Comparison of ENCODE assay signal across 8 cellular contexts in the genomic region with DNA sequence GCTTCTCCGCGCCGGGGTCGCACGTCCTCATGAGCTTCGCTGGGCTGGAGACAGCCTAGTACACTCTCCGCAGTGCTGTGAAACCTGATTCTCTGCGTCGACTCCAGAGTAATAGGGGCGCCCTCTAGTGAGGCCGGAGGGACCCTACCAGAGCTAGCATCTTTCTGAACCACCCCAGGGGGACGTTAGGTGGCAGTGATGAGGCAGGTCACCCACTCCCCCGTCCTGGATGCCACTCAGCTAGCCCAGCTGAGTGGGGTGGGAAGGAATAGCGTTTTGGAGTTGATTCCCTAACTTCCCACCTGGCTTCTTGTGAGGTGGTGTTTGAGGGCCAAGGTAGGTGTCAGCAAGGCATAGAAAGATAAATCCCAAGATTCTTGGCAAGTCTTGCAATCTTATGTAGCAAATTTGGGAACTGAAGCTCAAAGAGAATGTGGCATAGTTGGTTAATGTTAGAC. TPM values are rescaled to one million over a fixed set of nuclear protein-coding genes. Genes with fewer than 3 reads are reported as not detected.
DNase-seq lines count a peak whose midpoint lies in the region; ATAC-seq, FAIRE-seq and TF ChIP-seq lines count a peak whose summit lies in the region.

No MANE protein-coding gene starts in this region.

- no peak overlapping the region for H3K14ac ChIP-seq in H1 (ENCODE audit: insufficient read length)

- H3K27me3 ChIP-seq in H1 (replicated peaks in 1 of 4; ENCODE audit: control insufficient read depth in 3 of 4, extremely low read depth in 1 of 4, insufficient read depth in 3 of 4, low read length in 3 of 4), result peaks cover 48 to 61% (median 54%) of the 10 kb centered on the region in 4 experiments

- H3K4me1 Mint-ChIP-seq in activated CD8-positive, alpha-beta T cell treated with anti-CD3 and anti-CD28 coated beads for 36 hours (ENCODE audit: low read depth), result peaks cover 33% of the 10 kb centered on the region
- peaks cover 14% of the 10 kb centered on the region for H3K4me1 Mint-ChIP-seq in mesothelial cell of epicardium

- H3K23me2 ChIP-seq in H1 (ENCODE audit: low read depth, low read length), result peaks cover under 1% of the 10 kb centered on the region; the same call in 1 of the 2 replicates

- H3K4me3 ChIP-seq in H1 (ENCODE audit: extremely low read depth in 1 of 4, insufficient read depth in 2 of 4, low read depth in 3 of 4, low read length in 4 of 4), result peak overlapping the region in 2 of 4 experiments; percentile 38 to 54; a peak in 4 of 8 replicates

- TF ChIP-seq EP300 in H1 (IDR thresholded peaks at IDR 0.05; ENCODE audit: borderline replicate concordance in 1 of 2, low read depth in 2 of 2, low read length in 2 of 2), result no peak

- peaks cover 58% of the 10 kb centered on the region for H3K27me3 Mint-ChIP-seq in activated CD8-positive, alpha-beta T cell treated with anti-CD3 and anti-CD28 coated beads for 36 hours
- H3K27me3 Mint-ChIP-seq in mesothelial cell of epicardium (ENCODE audit: low read depth), result peaks cover 76% of the 10 kb centered on the region

- FAIRE-seq in H1 (lab: Jason Lieb, UNC), result peak; percentile 94

- H4K5ac ChIP-seq in H1 (ENCODE audit: insufficient read length, low read depth, low read length), result no peak overlapping the region

- no peak overlapping the region for H2BK120ac ChIP-seq in H1 (replicated peaks; ENCODE audit: low read depth, low read length)

- peak; percentile 100 for TF ChIP-seq CTCF in GM20000 (IDR thresholded peaks at IDR 0.05; ENCODE audit: extremely low read depth, missing control alignments)
- TF ChIP-seq CTCF in activated CD8-positive, alpha-beta T cell treated with anti-CD3 and anti-CD28 coated beads for 36 hours (IDR thresholded peaks at IDR 0.05), result peak; percentile 100
- TF ChIP-seq CTCF in H1 (IDR thresholded peaks at IDR 0.05; ENCODE audit: control extremely low read depth in 1 of 3, insufficient read depth in 1 of 3, low read depth in 1 of 3, low read length in 3 of 3), result peak; percentile 99 to 100 (median 100)
- TF ChIP-seq CTCF in mesothelial cell of epicardium (IDR thresholded peaks at IDR 0.05; ENCODE audit: unreplicated experiment), result peak; percentile 74

- CTCF ChIA-PET in activated CD8-positive, alpha-beta T cell treated with anti-CD3 and anti-CD28 coated beads for 36 hours (lab: Charles Lee), result interaction anchor here (0.5 to 3.9 kb wide), 61 partner anchors 9 to 590 kb away, joined by 3 to 48 read pairs (median 5); partner anchors contain the start of genes DUOX1, DUOXA1 and SHF
- CTCF ChIA-PET in H1 (lab: Charles Lee; ENCODE audit: partially characterized antibody), result interaction anchor here (0.6 to 2.7 kb wide), 47 partner anchors 9 to 574 kb away, joined by 3 to 38 read pairs (median 4); partner anchors contain the start of genes DUOX1 and DUOXA1

- H2AFZ ChIP-seq in H1 (ENCODE audit: low read length), result no peak overlapping the region

- intact Hi-C loops in activated CD8-positive, alpha-beta T cell treated with anti-CD3 and anti-CD28 coated beads for 36 hours (cut with micrococcal nuclease), result no loop called here

- peaks cover 0 to 4% (median 0%) of the 10 kb centered on the region in 4 experiments; a peak in 1 of 8 replicates for H3K36me3 ChIP-seq in H1 (ENCODE audit: control insufficient read depth in 2 of 4, insufficient read depth in 4 of 4, low read length in 3 of 4)

- no peak overlapping the region for H2BK5ac ChIP-seq in H1 (ENCODE audit: low read depth, low read length)

- no peak overlapping the region for H3K9ac ChIP-seq in H1 (replicated peaks in 1 of 4; ENCODE audit: extremely low read depth in 1 of 4, low read depth in 3 of 4, low read length in 3 of 4)

- no peak overlapping the region for H3K23ac ChIP-seq in H1 (ENCODE audit: insufficient read length)

- no peak overlapping the region for H2BK15ac ChIP-seq in H1 (ENCODE audit: low read length)

- peak; percentile 85 for DNase-seq in COLO668 (lab: John Stamatoyannopoulos, UW; ENCODE audit: unreplicated experiment)
- DNase-seq in GM20000 (ENCODE audit: low spot score), result peak; percentile 94
- DNase-seq in HS-27A (ENCODE audit: low read depth), result peak; percentile 56
- peak; percentile 81 for DNase-seq in NCI-H82 treated with DMSO at 0.1 percent for 48 hours (lab: John Stamatoyannopoulos, UW; ENCODE audit: unreplicated experiment)
- DNase-seq in activated CD8-positive, alpha-beta T cell treated with anti-CD3 and anti-CD28 coated beads for 36 hours, result peak; percentile 93
- peak; percentile 61 to 93 for DNase-seq in H1 (ENCODE audit: low read depth in 1 of 2, low spot score in 2 of 2)
- DNase-seq in mesothelial cell of epicardium (ENCODE audit: low spot score in 2 of 2, unreplicated experiment in 2 of 2), result peak; percentile 68 to 90
- DNase-seq in stimulated activated CD8-positive, alpha-beta memory T cell treated with anti-CD3 and anti-CD28 coated beads, Interleukin-15, amount 100 ng/mL, for 48 hours (ENCODE audit: low read depth in 2 of 2), result peak; percentile 71 to 73

- no peaks in the 10 kb centered on the region for H3K9me3 Mint-ChIP-seq in activated CD8-positive, alpha-beta T cell treated with anti-CD3 and anti-CD28 coated beads for 36 hours
- no peaks in the 10 kb centered on the region for H3K9me3 Mint-ChIP-seq in mesothelial cell of epicardium

- POLR2A ChIA-PET in activated CD8-positive, alpha-beta T cell treated with anti-CD3 and anti-CD28 coated beads for 36 hours (lab: Charles Lee), result no interaction called here
- POLR2A ChIA-PET in H1 (lab: Charles Lee; ENCODE audit: partially characterized antibody), result interaction anchor here (0.6 to 1.1 kb wide), 3 partner anchors 37 to 95 kb away, joined by 3 read pairs; partner anchors contain the start of gene SORD

- no peak overlapping the region for H3K56ac ChIP-seq in H1 (replicated peaks; ENCODE audit: insufficient read length, low read depth, low read length)

- 2% methylated on average over 14 of the region's 14 CpGs; no CpG with 5 or more reads in 1 of the 2 experiments for WGBS in H1 (ENCODE audit: extremely low coverage in 1 of 2, insufficient coverage in 1 of 2, insufficient read length in 1 of 2, insufficient replicate concordance in 2 of 2, low coverage in 1 of 2, low lambda C conversion rate in 2 of 2, missing lambda C conversion rate in 1 of 2), 2 experiments

- peak overlapping the region; percentile 4 to 59; a peak in 2 of 4 replicates for H3K4me2 ChIP-seq in H1 (ENCODE audit: insufficient read depth in 1 of 2, low read depth in 2 of 2, low read length in 2 of 2)

- no peak overlapping the region for H2BK12ac ChIP-seq in H1 (ENCODE audit: low read depth, low read length)

- H3K4ac ChIP-seq in H1 (replicated peaks; ENCODE audit: insufficient read length, low read depth, low read length), result no peak overlapping the region

- TF ChIP-seq POLR2A in H1 (IDR thresholded peaks at IDR 0.05; ENCODE audit: control extremely low read depth in 1 of 2, low read depth in 2 of 2, low read length in 2 of 2), result no peak

- H3K79me1 ChIP-seq in H1 (ENCODE audit: low read depth, low read length), result no peaks in the 10 kb centered on the region

- no peak overlapping the region for H3K27ac Mint-ChIP-seq in activated CD8-positive, alpha-beta T cell treated with anti-CD3 and anti-CD28 coated beads for 36 hours
- H3K27ac Mint-ChIP-seq in mesothelial cell of epicardium, result no peak overlapping the region

- no peak overlapping the region for H2AK5ac ChIP-seq in H1 (ENCODE audit: low read depth, low read length)

- H3K4me1 ChIP-seq in H1 (replicated peaks in 1 of 4; ENCODE audit: control insufficient read depth in 3 of 4, insufficient read depth in 4 of 4, low read length in 3 of 4), result peaks cover 0 to 17% (median 14%) of the 10 kb centered on the region in 4 experiments; a peak in 6 of 7 replicates

- no peak overlapping the region for H3K18ac ChIP-seq in H1 (ENCODE audit: extremely low read depth, low read length)

- peak overlapping the region; percentile 36 for H3K4me3 Mint-ChIP-seq in activated CD8-positive, alpha-beta T cell treated with anti-CD3 and anti-CD28 coated beads for 36 hours
- H3K4me3 Mint-ChIP-seq in mesothelial cell of epicardium, result peak overlapping the region; percentile 9

- peak; percentile 65 to 77 for TF ChIP-seq RAD21 in H1 (IDR thresholded peaks at IDR 0.05 in 1 of 2, conservative IDR thresholded peaks at IDR 0.05 in 1 of 2; ENCODE audit: low read depth in 2 of 2, low read length in 2 of 2)

- peak; percentile 99 for ATAC-seq in activated CD8-positive, alpha-beta T cell treated with anti-CD3 and anti-CD28 coated beads for 36 hours

- peaks cover 17 to 34% of the 10 kb centered on the region in 2 experiments for H4K20me1 ChIP-seq in H1 (replicated peaks in 1 of 2; ENCODE audit: control insufficient read depth in 1 of 2, insufficient read depth in 2 of 2, low read length in 2 of 2)

- no peak overlapping the region for H4K91ac ChIP-seq in H1 (replicated peaks; ENCODE audit: insufficient read length, low read length)

- H3K9me3 ChIP-seq in H1 (ENCODE audit: insufficient read depth in 2 of 2, low read depth in 1 of 2, low read length in 1 of 2), result no peaks in the 10 kb centered on the region; a peak in 1 of 4 replicates

- H4K8ac ChIP-seq in H1 (ENCODE audit: extremely low read depth, insufficient read depth, low read length), result no peak overlapping the region

- H2BK20ac ChIP-seq in H1 (ENCODE audit: low read length), result no peak overlapping the region

- H3K79me2 ChIP-seq in H1 (ENCODE audit: control insufficient read depth in 1 of 2, insufficient read depth in 2 of 2, low read length in 2 of 2), result no peaks in the 10 kb centered on the region

- no peaks in the 10 kb centered on the region for H3K36me3 Mint-ChIP-seq in activated CD8-positive, alpha-beta T cell treated with anti-CD3 and anti-CD28 coated beads for 36 hours (ENCODE audit: low read depth)
- no peaks in the 10 kb centered on the region for H3K36me3 Mint-ChIP-seq in mesothelial cell of epicardium

- no peak overlapping the region for H3K27ac ChIP-seq in H1 (ENCODE audit: low read depth, low read length)

RNA-seq across cellular contexts. Expression of gene DUOXA2, which starts 4.0 kb away (rescaled TPM):
- total RNA-seq in activated CD8-positive, alpha-beta T cell treated with anti-CD3 and anti-CD28 coated beads for 36 hours, result not detected
- total RNA-seq in H1 (2021; fragmentation: NEBNext Ultra II Directional; extraction: Animal tissue kit (Norgen Biotek cat#: 25700)), result not detected in 2 replicates
- polyA plus RNA-seq in H1 (2011; rRNA removed), result 0.05 TPM in 1 of 2 replicates, not detected in the other
- not detected for polyA plus RNA-seq in H1 (2011; cell fraction: cytosol; rRNA removed)
- not detected for polyA plus RNA-seq in H1 (2011; cell fraction: nucleus; rRNA removed)
- not detected in 4 replicates for polyA plus RNA-seq in H1 (2012, experiment 1 of 2)
- not detected for polyA plus RNA-seq in H1 (2012, experiment 2 of 2)
- polyA plus RNA-seq in H1 (2013, experiment 1 of 2), result not detected
- polyA plus RNA-seq in H1 (2013, experiment 2 of 2), result not detected
- not detected in 2 replicates for polyA minus RNA-seq in H1 (2011; rRNA and poly(A)+ RNA removed)
- polyA minus RNA-seq in H1 (2011; cell fraction: cytosol; rRNA and poly(A)+ RNA removed), result not detected
- polyA minus RNA-seq in H1 (2011; cell fraction: nucleus; rRNA and poly(A)+ RNA removed), result not detected
- not detected in 3 replicates for total RNA-seq in mesothelial cell of epicardium

RNA-seq across cellular contexts. Expression of gene DUOX2, which starts 4.2 kb away (rescaled TPM):
- under 1 TPM; 0.05 to 0.18 TPM for total RNA-seq in activated CD8-positive, alpha-beta T cell treated with anti-CD3 and anti-CD28 coated beads for 36 hours
- total RNA-seq in H1 (2021; fragmentation: NEBNext Ultra II Directional; extraction: Animal tissue kit (Norgen Biotek cat#: 25700)), result not detected in 2 replicates
- polyA plus RNA-seq in H1 (2011; rRNA removed), result 0.08 and 0.31 TPM in 2 replicates
- 0.03 TPM for polyA plus RNA-seq in H1 (2011; cell fraction: cytosol; rRNA removed)
- polyA plus RNA-seq in H1 (2011; cell fraction: nucleus; rRNA removed), result 0.30 TPM
- 0.04 to 0.16 TPM (median 0.08 TPM) in 3 of 4 replicates, not detected in the other for polyA plus RNA-seq in H1 (2012, experiment 1 of 2)
- polyA plus RNA-seq in H1 (2012, experiment 2 of 2), result 0.07 TPM
- polyA plus RNA-seq in H1 (2013, experiment 1 of 2), result 0.18 TPM
- polyA plus RNA-seq in H1 (2013, experiment 2 of 2), result 0.02 TPM
- 0.02 and 0.09 TPM in 2 replicates for polyA minus RNA-seq in H1 (2011; rRNA and poly(A)+ RNA removed)
- not detected for polyA minus RNA-seq in H1 (2011; cell fraction: cytosol; rRNA and poly(A)+ RNA removed)
- 0.10 TPM for polyA minus RNA-seq in H1 (2011; cell fraction: nucleus; rRNA and poly(A)+ RNA removed)
- total RNA-seq in mesothelial cell of epicardium, result 1.5 to 2.3 TPM (median 1.6 TPM) in 3 replicates

RNA-seq across cellular contexts. Expression of gene DUOXA1, which starts 11.5 kb away (rescaled TPM):
- total RNA-seq in activated CD8-positive, alpha-beta T cell treated with anti-CD3 and anti-CD28 coated beads for 36 hours, result not detected
- not detected in 2 replicates for total RNA-seq in H1 (2021; fragmentation: NEBNext Ultra II Directional; extraction: Animal tissue kit (Norgen Biotek cat#: 25700))
- 0.18 and 0.24 TPM in 2 replicates for polyA plus RNA-seq in H1 (2011; rRNA removed)
- 0.09 TPM for polyA plus RNA-seq in H1 (2011; cell fraction: cytosol; rRNA removed)
- 0.81 TPM for polyA plus RNA-seq in H1 (2011; cell fraction: nucleus; rRNA removed)
- polyA plus RNA-seq in H1 (2012, experiment 1 of 2), result 0.16 to 0.34 TPM in 2 of 4 replicates, not detected in the others
- polyA plus RNA-seq in H1 (2012, experiment 2 of 2), result not detected
- polyA plus RNA-seq in H1 (2013, experiment 1 of 2), result not detected
- 0.17 TPM for polyA plus RNA-seq in H1 (2013, experiment 2 of 2)
- 0.57 and 0.66 TPM in 2 replicates for polyA minus RNA-seq in H1 (2011; rRNA and poly(A)+ RNA removed)
- polyA minus RNA-seq in H1 (2011; cell fraction: cytosol; rRNA and poly(A)+ RNA removed), result not detected
- 0.30 TPM for polyA minus RNA-seq in H1 (2011; cell fraction: nucleus; rRNA and poly(A)+ RNA removed)
- total RNA-seq in mesothelial cell of epicardium, result 5.8 to 7.5 TPM (median 6.6 TPM) in 3 replicates

RNA-seq across cellular contexts. Expression of gene DUOX1, which starts 11.6 kb away (rescaled TPM):
- total RNA-seq in activated CD8-positive, alpha-beta T cell treated with anti-CD3 and anti-CD28 coated beads for 36 hours, result not detected
- 0.84 and 0.96 TPM in 2 replicates for total RNA-seq in H1 (2021; fragmentation: NEBNext Ultra II Directional; extraction: Animal tissue kit (Norgen Biotek cat#: 25700))
- polyA plus RNA-seq in H1 (2011; rRNA removed), result 1.4 and 2.0 TPM in 2 replicates
- 0.90 TPM for polyA plus RNA-seq in H1 (2011; cell fraction: cytosol; rRNA removed)
- 6.1 TPM for polyA plus RNA-seq in H1 (2011; cell fraction: nucleus; rRNA removed)
- 0.99 to 2.2 TPM (median 1.7 TPM) in 4 replicates for polyA plus RNA-seq in H1 (2012, experiment 1 of 2)
- polyA plus RNA-seq in H1 (2012, experiment 2 of 2), result 0.47 TPM
- polyA plus RNA-seq in H1 (2013, experiment 1 of 2), result 0.57 TPM
- polyA plus RNA-seq in H1 (2013, experiment 2 of 2), result 0.50 TPM
- polyA minus RNA-seq in H1 (2011; rRNA and poly(A)+ RNA removed), result 0.88 and 2.2 TPM in 2 replicates
- 1.2 TPM for polyA minus RNA-seq in H1 (2011; cell fraction: cytosol; rRNA and poly(A)+ RNA removed)
- polyA minus RNA-seq in H1 (2011; cell fraction: nucleus; rRNA and poly(A)+ RNA removed), result 2.3 TPM
- total RNA-seq in mesothelial cell of epicardium, result 6.8 to 7.9 TPM (median 7.2 TPM) in 3 replicates
